ENCODE assay signal across 10 cellular contexts in genomic region chr14:23069413-23069806, GRCh38. TPM values are rescaled to one million over a fixed set of nuclear protein-coding genes. Genes with fewer than 3 reads are reported as not detected.
DNase-seq lines count a peak whose midpoint lies in the region; ATAC-seq and TF ChIP-seq lines count a peak whose summit lies in the region.
"Had no signal": no experiment of that assay in that cellular context is flagged by ENCODE, and none has a peak within 500 bp of the region (broad histone marks: within the 10 kb centered on the region; RNA-seq: fewer than 3 reads in every experiment).

No MANE protein-coding gene starts in this region.

- peaks cover 57% of the 10 kb centered on the region for H3K79me2 ChIP-seq in DND-41 (ENCODE audit: insufficient read depth, low read length)
- H3K79me2 ChIP-seq in OCI-LY3 (ENCODE audit: low read length) = peaks cover 61% of the 10 kb centered on the region

- no peak overlapping the region for H2AFZ ChIP-seq in DND-41 (ENCODE audit: low read depth, low read length)
- no peak overlapping the region for H2AFZ ChIP-seq in OCI-LY3 (ENCODE audit: low read depth, low read length)

- no peak for DNase-seq in DND-41
- DNase-seq in esophagus muscularis mucosa (ENCODE audit: extremely low spot score) = no peak
- no peak for DNase-seq in sigmoid colon
- no peak for DNase-seq in DMS 273 (lab: John Stamatoyannopoulos, UW; ENCODE audit: unreplicated experiment)
- no peak for DNase-seq in SW 1271 (lab: John Stamatoyannopoulos, UW)
- no peak for DNase-seq in NCI-H446 (lab: John Stamatoyannopoulos, UW)
- DNase-seq: NCI-H1105, SHP77 had no signal

- 76% methylated on average over 4 of the region's 4 CpGs for whole genome bisulfite sequencing in esophagus muscularis mucosa
- WGBS in sigmoid colon, 2 donors = 91% methylated on average over 4 of the region's 4 CpGs

- no peak overlapping the region for H3K9ac ChIP-seq in DND-41 (ENCODE audit: low read depth, low read length)
- no peak overlapping the region for H3K9ac ChIP-seq in OCI-LY3 (ENCODE audit: low read length)

- H3K4me3 ChIP-seq in DND-41 (ENCODE audit: low read depth in 1 of 2, low read length in 2 of 2) = no peak overlapping the region
- no peak overlapping the region for H3K4me3 ChIP-seq in OCI-LY3 (ENCODE audit: low read length)
- no peak overlapping the region for H3K4me3 ChIP-seq in esophagus muscularis mucosa
- no peak overlapping the region for H3K4me3 ChIP-seq in sigmoid colon

- intact Hi-C loops in esophagus muscularis mucosa (cut with DNase I) = no loop called here
- intact Hi-C loops in sigmoid colon (cut with DNase I) = no loop called here

- H4K20me1 ChIP-seq in DND-41 (ENCODE audit: insufficient read depth, low read length) = peaks cover 39% of the 10 kb centered on the region
- peaks cover 12% of the 10 kb centered on the region for H4K20me1 ChIP-seq in OCI-LY3 (ENCODE audit: insufficient read depth, low read length)

- TF ChIP-seq EP300 in esophagus muscularis mucosa (IDR thresholded peaks at IDR 0.05) = no peak
- TF ChIP-seq EP300 in sigmoid colon (IDR thresholded peaks at IDR 0.05) = no peak

- no peaks in the 10 kb centered on the region for H3K9me3 ChIP-seq in DND-41 (ENCODE audit: insufficient read depth, low read length, severe bottlenecking)
- no peaks in the 10 kb centered on the region for H3K9me3 ChIP-seq in OCI-LY3 (ENCODE audit: insufficient read depth, low read length)
- H3K9me3 ChIP-seq in esophagus muscularis mucosa = no peaks in the 10 kb centered on the region
- H3K9me3 ChIP-seq in sigmoid colon = no peaks in the 10 kb centered on the region

- H3K4me2 ChIP-seq in DND-41 (ENCODE audit: insufficient read depth, low read length) = peak overlapping the region; percentile 92; the same call in 1 of the 2 replicates
- peak overlapping the region; percentile 4 for H3K4me2 ChIP-seq in OCI-LY3 (ENCODE audit: low read length)

- H3K27me3 ChIP-seq in DND-41 (ENCODE audit: insufficient read depth, low read length, poor library complexity) (no peaks in the 10 kb centered on the region), OCI-LY3 (ENCODE audit: low read depth, low read length) (no peaks in the 10 kb centered on the region), esophagus muscularis mucosa (no peaks in the 10 kb centered on the region), sigmoid colon (no peaks in the 10 kb centered on the region)

- no peak for TF ChIP-seq POLR2A in esophagus muscularis mucosa (IDR thresholded peaks at IDR 0.05; ENCODE audit: low read depth)
- no peak for TF ChIP-seq POLR2A in sigmoid colon (IDR thresholded peaks at IDR 0.05)

- H3K4me1 ChIP-seq in DND-41 (ENCODE audit: insufficient read depth, low read length) (peaks cover 40% of the 10 kb centered on the region), OCI-LY3 (ENCODE audit: low read length) (peaks cover 24% of the 10 kb centered on the region), esophagus muscularis mucosa (peaks cover 29 to 54% (median 49%) of the 10 kb centered on the region in 4 donors), sigmoid colon (peaks cover 0 to 41% (median 38%) of the 10 kb centered on the region in 4 donors)

- H3K27ac ChIP-seq in DND-41 (ENCODE audit: low read length) = 0 out of 2 replicates have a peak overlapping the region, but pooled peaks have one; percentile 11
- H3K27ac ChIP-seq in OCI-LY3 (ENCODE audit: low read length) = peak overlapping the region; percentile 20; the same call in 1 of the 2 replicates
- peak overlapping the region in 3 of 4 donors; percentile 29 to 88 (median 86) for H3K27ac ChIP-seq in esophagus muscularis mucosa (replicated peaks in 1 of 4)
- H3K27ac ChIP-seq in sigmoid colon = peak overlapping the region; percentile 3 to 87 (median 50)

- peaks cover 67% of the 10 kb centered on the region for H3K36me3 ChIP-seq in DND-41 (ENCODE audit: insufficient read depth, low read length)
- peaks cover 46% of the 10 kb centered on the region for H3K36me3 ChIP-seq in OCI-LY3 (replicated peaks; ENCODE audit: low read depth, low read length)
- peaks cover 25 to 70% (median 66%) of the 10 kb centered on the region in 4 donors for H3K36me3 ChIP-seq in esophagus muscularis mucosa
- H3K36me3 ChIP-seq in sigmoid colon = peaks cover 7 to 70% (median 46%) of the 10 kb centered on the region in 4 donors

- no peak for ATAC-seq in DND-41 (ENCODE audit: insufficient read depth, low read depth)

- no peak for TF ChIP-seq CTCF in DND-41 (IDR thresholded peaks at IDR 0.05; ENCODE audit: borderline replicate concordance, extremely low read depth, low read length, poor library complexity, severe bottlenecking)
- TF ChIP-seq CTCF in OCI-LY3 (IDR thresholded peaks at IDR 0.05; ENCODE audit: low read depth, low read length) = no peak
- TF ChIP-seq CTCF in esophagus muscularis mucosa (IDR thresholded peaks at IDR 0.05) = no peak
- TF ChIP-seq CTCF in sigmoid colon (IDR thresholded peaks at IDR 0.05) = no peak

RNA-seq across cellular contexts. Expression of gene CDH24, which starts 12.1 kb away (rescaled TPM):
- total RNA-seq in esophagus muscularis mucosa (1 to 10 TPM; 2.5 to 5.9 (median 3.6) TPM), sigmoid colon (1 to 10 TPM; 2.0 to 7.5 (median 2.8) TPM)
- polyA plus RNA-seq in sigmoid colon = 1 to 10 TPM in 1 of 3 donors, under 1 TPM in 2; 0.46 to 5.4 (median 0.60) TPM

RNA-seq across cellular contexts. Expression of gene ACIN1, which starts 25.5 kb away (rescaled TPM):
- total RNA-seq in esophagus muscularis mucosa (100 to 1,000 TPM in 1 of 4 donors, 10 to 100 TPM in 3; 60.1 to 101 (median 89.5) TPM), sigmoid colon (100 to 1,000 TPM in 1 of 4 donors, 10 to 100 TPM in 3; 79.9 to 129 (median 93.9) TPM)
- 100 to 1,000 TPM in 1 of 3 donors, 10 to 100 TPM in 2; 37.8 to 114 (median 40.9) TPM for polyA plus RNA-seq in sigmoid colon

RNA-seq across cellular contexts. Expression of gene C14orf119, which starts 25.9 kb away (rescaled TPM):
- total RNA-seq in esophagus muscularis mucosa (10 to 100 TPM; 21.2 to 42.5 (median 34.0) TPM), sigmoid colon (10 to 100 TPM; 22.4 to 38.9 (median 30.1) TPM)
- polyA plus RNA-seq in sigmoid colon = 10 to 100 TPM; 49.2 to 94.3 (median 50.0) TPM

RNA-seq across cellular contexts. Expression of gene PSMB11, which starts 27.4 kb away (rescaled TPM):
- total RNA-seq in esophagus muscularis mucosa (not detected), sigmoid colon (under 1 TPM in 1 of 4 donors, not detected in 3; 0.41 TPM)
- under 1 TPM in 1 of 3 donors, not detected in 2; 0.06 TPM for polyA plus RNA-seq in sigmoid colon
- total RNA-seq: omental fat pad had no signal

RNA-seq across cellular contexts. Expression of gene PSMB5, which starts 34.7 kb away (rescaled TPM):
- total RNA-seq in esophagus muscularis mucosa (100 to 1,000 TPM; 135 to 155 (median 145) TPM), sigmoid colon (100 to 1,000 TPM; 113 to 179 (median 135) TPM)
- polyA plus RNA-seq in sigmoid colon = 100 to 1,000 TPM; 132 to 145 (median 141) TPM

Comparison
In these comparisons a context has a peak if more than half of its experiments do, and no peak if none do; other contexts are left out.
1. H3K27ac ChIP-seq: peak in every context shown above with its lines; median percentile 86 in esophagus muscularis mucosa; 50 in sigmoid colon; 20 in OCI-LY3; 11 in DND-41.